ENCODE assay signal across 11 cellular contexts in genomic region chr7:155808551-155809331, GRCh38. TPM values are rescaled to one million over a fixed set of nuclear protein-coding genes. Genes with fewer than 3 reads are reported as not detected.
DNase-seq lines count a peak whose midpoint lies in the region; ATAC-seq and TF ChIP-seq lines count a peak whose summit lies in the region.
"Had no signal": no experiment of that assay in that cellular context is flagged by ENCODE, and none has a peak within 500 bp of the region (broad histone marks: within the 10 kb centered on the region; RNA-seq: fewer than 3 reads in every experiment).

No MANE protein-coding gene starts in this region.

- DNase-seq in heart right ventricle = no peak
- no peak for DNase-seq in left ventricle myocardium superior
- no peak for DNase-seq in ascending aorta (ENCODE audit: low spot score in 2 of 2)
- DNase-seq in lower lobe of right lung = peak; percentile 53
- no peak for DNase-seq in foreskin keratinocyte
- DNase-seq in activated gamma-delta T cell (lab: John Stamatoyannopoulos, UW) = no peak
- DNase-seq: activated B cell treated with CpG ODN at 0.5 μM for 24 hours, DND-41, NCI-H1694 treated with DMSO at 0.1 percent for 48 hours had no signal

- H3K27me3 ChIP-seq in heart right ventricle = peaks cover 51 to 100% (median 100%) of the 10 kb centered on the region in 7 donors
- peaks cover 9% of the 10 kb centered on the region for H3K27me3 ChIP-seq in ascending aorta
- H3K27me3 ChIP-seq in lower lobe of right lung (ENCODE audit: low read depth) = peaks cover 98% of the 10 kb centered on the region
- peaks cover 98% of the 10 kb centered on the region for H3K27me3 ChIP-seq in foreskin keratinocyte

- H3K4me3 ChIP-seq in heart right ventricle (peak overlapping the region in 9 of 10 donors; percentile 4 to 41 (median 28)), ascending aorta (peak overlapping the region; percentile 14 to 36), lower lobe of right lung (peak overlapping the region; percentile 54), urinary bladder (ENCODE audit: low read depth, low read length) (peak overlapping the region; percentile 45)

- WGBS in heart right ventricle, 2 donors = 0 to 2% methylated on average over 61 to 63 of the region's 63 CpGs
- under 1% methylated on average over 63 of the region's 63 CpGs for WGBS in urinary bladder

- no peaks in the 10 kb centered on the region for H3K9me3 ChIP-seq in heart right ventricle
- no peaks in the 10 kb centered on the region for H3K9me3 ChIP-seq in ascending aorta
- H3K9me3 ChIP-seq in lower lobe of right lung = no peaks in the 10 kb centered on the region

- peaks cover 10 to 67% (median 51%) of the 10 kb centered on the region in 9 donors for H3K4me1 ChIP-seq in heart right ventricle
- H3K4me1 ChIP-seq in ascending aorta = peaks cover 6 to 15% of the 10 kb centered on the region in 2 donors
- H3K4me1 ChIP-seq in lower lobe of right lung = peaks cover 72% of the 10 kb centered on the region
- H3K4me1 ChIP-seq in urinary bladder (ENCODE audit: insufficient read depth) = no peaks in the 10 kb centered on the region
- no peaks in the 10 kb centered on the region for H3K4me1 ChIP-seq in foreskin keratinocyte

- intact Hi-C loops in heart right ventricle (cut with DNase I) (loop anchor here in 1 of 10 donors (10.0 kb wide), 1 partner anchor 1006 kb away; no protein-coding TSS in a partner anchor), left ventricle myocardium superior (cut with micrococcal nuclease) (no loop called here), ascending aorta (cut with DNase I) (no loop called here), lower lobe of right lung (cut with DNase I) (no loop called here)

- no peak for ATAC-seq in heart right ventricle
- no peak for ATAC-seq in left ventricle myocardium superior
- peak; percentile 5 to 23 for ATAC-seq in lower lobe of right lung
- ATAC-seq in GM18873 (IDR thresholded peaks at IDR 0.05; ENCODE audit: low FRiP score, unreplicated experiment) = no peak
- no peak for ATAC-seq in foreskin keratinocyte

- H3K27ac ChIP-seq in heart right ventricle = no peak overlapping the region
- no peak overlapping the region for H3K27ac ChIP-seq in ascending aorta
- peak overlapping the region; percentile 86 for H3K27ac ChIP-seq in lower lobe of right lung
- H3K27ac ChIP-seq in urinary bladder (ENCODE audit: low read depth) = peak overlapping the region; percentile 45
- no peak overlapping the region for H3K27ac ChIP-seq in foreskin keratinocyte

- H3K36me3 ChIP-seq in heart right ventricle = no peaks in the 10 kb centered on the region
- H3K36me3 ChIP-seq in ascending aorta = no peaks in the 10 kb centered on the region
- H3K36me3 ChIP-seq in lower lobe of right lung = no peaks in the 10 kb centered on the region
- no peaks in the 10 kb centered on the region for H3K36me3 ChIP-seq in urinary bladder (ENCODE audit: insufficient read depth)

- TF ChIP-seq CTCF in heart right ventricle (IDR thresholded peaks at IDR 0.05) (no peak), ascending aorta (IDR thresholded peaks at IDR 0.05) (no peak), lower lobe of right lung (IDR thresholded peaks at IDR 0.05) (no peak), foreskin keratinocyte (conservative IDR thresholded peaks at IDR 0.05) (no peak)

RNA-seq across cellular contexts. Expression of gene SHH, which starts 3.5 kb away (rescaled TPM):
- total RNA-seq in heart right ventricle = not detected
- not detected for polyA plus RNA-seq in heart right ventricle
- total RNA-seq in left ventricle myocardium superior = not detected
- 0.11 TPM for total RNA-seq in ascending aorta
- total RNA-seq in lower lobe of right lung = 7.3 TPM
- total RNA-seq in urinary bladder = 13.8 TPM
- 8.6 TPM for polyA plus RNA-seq in urinary bladder
- 0.11 TPM in 1 of 2 replicates, not detected in the other for total RNA-seq in foreskin keratinocyte
- 0.01 and 0.06 TPM in 2 replicates for polyA plus RNA-seq in foreskin keratinocyte
- total RNA-seq: activated B cell treated with CpG ODN at 0.5 μM for 24 hours had no signal

Comparison
In these comparisons a context has a peak if more than half of its experiments do, and no peak if none do; other contexts are left out.
1. ATAC-seq: peak in lower lobe of right lung (2 of 2); none in heart right ventricle (0 of 8), left ventricle myocardium superior (single experiment), GM18873 (single experiment) and foreskin keratinocyte (single experiment).
2. H3K27ac ChIP-seq: peak in lower lobe of right lung (single experiment) and urinary bladder (single experiment); none in heart right ventricle (0 of 10), ascending aorta (0 of 2) and foreskin keratinocyte (single experiment).
3. Peak in every context shown above with its lines, with median percentiles within 50 percentile points of each other: H3K4me3 ChIP-seq.